In the genomic region with DNA sequence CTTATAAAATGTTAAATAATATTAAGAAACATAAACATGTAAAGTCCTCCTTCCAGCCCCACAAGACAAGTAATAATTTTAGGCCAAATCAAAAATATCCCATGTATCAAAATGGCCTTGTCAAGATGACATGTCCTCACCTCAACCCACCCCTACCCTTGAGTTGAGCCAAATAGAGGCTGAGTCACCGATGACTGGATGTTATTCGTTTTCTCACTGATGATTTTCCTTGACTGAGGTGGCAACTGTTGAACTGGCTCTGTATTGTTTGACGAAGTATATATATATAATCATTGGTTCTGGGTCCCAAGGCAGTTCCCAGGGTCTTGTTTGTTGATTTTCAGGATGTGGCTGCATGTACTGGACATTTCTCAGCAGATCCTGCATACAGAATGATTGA, we compare ENCODE assay signal across 17 cellular contexts.
DNase-seq lines count a peak whose midpoint lies in the region; TF ChIP-seq lines count a peak whose summit lies in the region.
"Had no signal": no experiment of that assay in that cellular context is flagged by ENCODE, and none has a peak within 500 bp of the region (broad histone marks: within the 10 kb centered on the region; RNA-seq: fewer than 3 reads in every experiment).

No MANE protein-coding gene starts in this region.

- H3K27me3 ChIP-seq in BLaER1 (no peaks in the 10 kb centered on the region), adrenal gland (no peaks in the 10 kb centered on the region), suprapubic skin (no peaks in the 10 kb centered on the region)
- H3K27me3 ChIP-seq: sigmoid colon had no signal

- peak overlapping the region; percentile 39 for H3K4me2 ChIP-seq in BLaER1

- TF ChIP-seq EP300 in suprapubic skin (IDR thresholded peaks at IDR 0.05): no peak

- H3K4me1 ChIP-seq in BLaER1 (peaks cover 47% of the 10 kb centered on the region), adrenal gland (replicated peaks in 1 of 2) (peaks cover 10 to 37% of the 10 kb centered on the region in 2 donors), suprapubic skin (no peaks in the 10 kb centered on the region)
- H3K4me1 ChIP-seq: parathyroid adenoma, sigmoid colon had no signal

- no peak overlapping the region for H3K4me3 ChIP-seq in BLaER1
- H3K4me3 ChIP-seq in adrenal gland: no peak overlapping the region
- H3K4me3 ChIP-seq in suprapubic skin: no peak overlapping the region
- H3K4me3 ChIP-seq: sigmoid colon had no signal

- H3K9ac ChIP-seq in BLaER1: no peak overlapping the region
- H3K9ac ChIP-seq: parathyroid adenoma had no signal

- intact Hi-C loops in adrenal gland (cut with DNase I): no loop called here

- no peaks in the 10 kb centered on the region for H3K36me3 ChIP-seq in BLaER1
- H3K36me3 ChIP-seq in adrenal gland (replicated peaks in 1 of 2): no peaks in the 10 kb centered on the region
- H3K36me3 ChIP-seq in suprapubic skin: no peaks in the 10 kb centered on the region
- H3K36me3 ChIP-seq: sigmoid colon had no signal

- H3K27ac ChIP-seq in BLaER1 (no peak overlapping the region), adrenal gland (peak overlapping the region; percentile 57 to 65 (median 63)), suprapubic skin (no peak overlapping the region)
- H3K27ac ChIP-seq: parathyroid adenoma, sigmoid colon had no signal

- 26 to 48% (median 42%) methylated on average over 3 of the region's 3 CpGs for WGBS in adrenal gland, 4 donors
- WGBS in suprapubic skin: 85% methylated on average over 3 of the region's 3 CpGs

- TF ChIP-seq CTCF in adrenal gland (IDR thresholded peaks at IDR 0.05): no peak
- no peak for TF ChIP-seq CTCF in GM10266 (IDR thresholded peaks at IDR 0.05; ENCODE audit: control insufficient read depth, insufficient read depth, low read depth, missing control alignments)
- no peak for TF ChIP-seq CTCF in suprapubic skin (IDR thresholded peaks at IDR 0.05)

- no peaks in the 10 kb centered on the region for H4K20me1 ChIP-seq in BLaER1

- TF ChIP-seq POLR2A in adrenal gland (IDR thresholded peaks at IDR 0.05): peak in 1 of 2 donors; percentile 14
- TF ChIP-seq POLR2A in suprapubic skin (IDR thresholded peaks at IDR 0.05): no peak

- H3K9me3 ChIP-seq in BLaER1: no peaks in the 10 kb centered on the region
- no peaks in the 10 kb centered on the region for H3K9me3 ChIP-seq in adrenal gland (replicated peaks in 1 of 3)
- H3K9me3 ChIP-seq in suprapubic skin: no peaks in the 10 kb centered on the region
- H3K9me3 ChIP-seq: sigmoid colon had no signal

- peak; percentile 90 for DNase-seq in M059J (ENCODE audit: low read depth)
- peak; percentile 48 to 75 (median 59) for DNase-seq in adrenal gland
- DNase-seq in hepatic stellate cell (ENCODE audit: low spot score): peak; percentile 13
- DNase-seq in GM10266 (ENCODE audit: extremely low spot score): no peak
- no peak for DNase-seq in epidermal melanocyte (ENCODE audit: insufficient read length, low spot score)
- DNase-seq in suprapubic skin (ENCODE audit: low spot score in 2 of 2): no peak
- no peak for DNase-seq in DMS79 (lab: John Stamatoyannopoulos, UW)
- DNase-seq: activated CD4-positive, CD25-positive, alpha-beta regulatory T cell treated with anti-CD3 and anti-CD28 coated beads, Interleukin-2, amount 50 U/mL, for 72 hours; activated naive CD4-positive, alpha-beta T cell treated with Interleukin-2 at 50 U/mL for 16 hours; activated T-cell treated with anti-CD3 and anti-CD28 coated beads, Interleukin-2, amount 50 U/mL, for 24 hours; CD4-positive, alpha-beta T cell; natural killer cell; RPMI8226; sigmoid colon; T1000 had no signal

Comparison
In these comparisons a context has a peak if more than half of its experiments do, and no peak if none do; other contexts are left out.
1. H3K27ac ChIP-seq: peak in adrenal gland (5 of 5); none in BLaER1 (single experiment) and suprapubic skin (single experiment).
2. DNase-seq: peak in M059J (single experiment), adrenal gland (7 of 7) and hepatic stellate cell (single experiment); none in GM10266 (single experiment), epidermal melanocyte (single experiment), suprapubic skin (0 of 2) and DMS79 (single experiment).